ENCODE assay signal across 17 cellular contexts in the genomic region with DNA sequence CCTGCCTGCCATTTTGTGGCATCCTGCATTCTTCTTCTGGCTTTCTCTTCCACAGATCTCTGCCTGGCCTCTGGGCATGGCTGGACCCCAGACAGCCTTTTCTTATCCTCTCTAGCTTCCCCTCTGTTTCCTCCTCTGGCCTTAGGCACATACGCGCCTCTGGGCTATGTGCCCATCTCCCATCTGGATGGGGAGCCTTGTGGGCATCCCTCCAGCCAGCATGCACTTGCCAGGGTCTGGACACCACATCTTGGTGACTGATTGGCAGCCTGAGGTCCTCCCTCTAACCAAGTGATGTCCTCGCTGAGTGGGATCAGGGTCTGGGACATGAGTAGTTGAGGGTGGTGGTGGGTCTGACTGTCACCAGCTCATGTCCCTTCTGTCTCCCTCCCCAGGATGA. TPM values are rescaled to one million over a fixed set of nuclear protein-coding genes. Genes with fewer than 3 reads are reported as not detected.
DNase-seq lines count a peak whose midpoint lies in the region; ATAC-seq, FAIRE-seq and TF ChIP-seq lines count a peak whose summit lies in the region.
"Had no signal": no experiment of that assay in that cellular context is flagged by ENCODE, and none has a peak within 500 bp of the region (broad histone marks: within the 10 kb centered on the region; RNA-seq: fewer than 3 reads in every experiment).

No MANE protein-coding gene starts in this region.

- H3K9me3 ChIP-seq in BE2C (no peaks in the 10 kb centered on the region), H9 (ENCODE audit: control insufficient read depth, low read depth, low read length) (no peaks in the 10 kb centered on the region), endodermal cell (ENCODE audit: control insufficient read depth, low read length) (no peaks in the 10 kb centered on the region), neutrophil (no peaks in the 10 kb centered on the region)

- no peaks in the 10 kb centered on the region for H3K23me2 ChIP-seq in H9 (ENCODE audit: insufficient read length, low read depth, low read length, poor library complexity, severe bottlenecking)

- H2AFZ ChIP-seq in H9 (ENCODE audit: low read length) = no peak overlapping the region
- H2AFZ ChIP-seq: PC-9 had no signal

- in situ Hi-C loops in KBM-7 (cut with MboI; ENCODE audit: low pct_unique_long_range_greater_than_20kb, low sequenced_read_pairs) = no loop called here

- H3K56ac ChIP-seq in H9 (ENCODE audit: insufficient read length, low read depth, low read length) = no peak overlapping the region

- H3K4me3 ChIP-seq in BE2C (ENCODE audit: low read depth, low read length) (no peak overlapping the region), endodermal cell (ENCODE audit: low read length) (no peak overlapping the region), neutrophil (ENCODE audit: low read depth in 1 of 2, low read length in 1 of 2) (no peak overlapping the region)
- H3K4me3 ChIP-seq: PC-9 had no signal

- no peak overlapping the region for H4K8ac ChIP-seq in H9 (replicated peaks; ENCODE audit: insufficient read length, low read depth, low read length)

- no peak overlapping the region for H3K14ac ChIP-seq in H9 (ENCODE audit: insufficient read depth, low read length)

- H4K5ac ChIP-seq in H9 (ENCODE audit: insufficient read length, low read depth, low read length) = no peak overlapping the region

- H3K27me3 Mint-ChIP-seq in H9 (ENCODE audit: low read depth) (no peaks in the 10 kb centered on the region), endodermal cell (ENCODE audit: insufficient read depth) (no peaks in the 10 kb centered on the region)

- H3K36me3 ChIP-seq in BE2C = peaks cover 3% of the 10 kb centered on the region; the same call in 1 of the 2 replicates
- peaks cover 48% of the 10 kb centered on the region for H3K36me3 ChIP-seq in endodermal cell (ENCODE audit: control insufficient read depth, insufficient read depth, low read length)
- H3K36me3 ChIP-seq in neutrophil = peaks cover 82% of the 10 kb centered on the region

- H3K4me1 ChIP-seq in BE2C (peaks cover 15% of the 10 kb centered on the region), H9 (ENCODE audit: insufficient read depth, low read length) (peaks cover 7% of the 10 kb centered on the region), endodermal cell (ENCODE audit: control insufficient read depth, insufficient read depth, low read length) (no peaks in the 10 kb centered on the region), neutrophil (ENCODE audit: control insufficient read depth in 1 of 2, insufficient read depth in 1 of 2, low read depth in 1 of 2, low read length in 1 of 2) (peaks cover 95 to 97% of the 10 kb centered on the region in 2 experiments)

- no peak for ATAC-seq in HG02852 (IDR thresholded peaks at IDR 0.05; ENCODE audit: unreplicated experiment)

- TF ChIP-seq CTCF in BE2C (IDR thresholded peaks at IDR 0.05; ENCODE audit: low read depth, low read length) = no peak
- no peak for TF ChIP-seq CTCF in H9 (conservative IDR thresholded peaks at IDR 0.05)
- TF ChIP-seq CTCF in endodermal cell (conservative IDR thresholded peaks at IDR 0.05) = no peak
- TF ChIP-seq CTCF in neutrophil (IDR thresholded peaks at IDR 0.05) = no peak

- H3K4ac ChIP-seq in H9 (ENCODE audit: low read depth, low read length) = no peak overlapping the region

- no peak overlapping the region for H3T11ph ChIP-seq in H9 (ENCODE audit: low read length)

- no peak overlapping the region for H3K4me2 ChIP-seq in H9 (ENCODE audit: insufficient read depth, insufficient read length, low read length)
- H3K4me2 ChIP-seq: PC-9 had no signal

- H3K4me1 Mint-ChIP-seq in H9 (peaks cover 44 to 46% of the 10 kb centered on the region in 2 experiments), endodermal cell (peaks cover 18% of the 10 kb centered on the region)

- H3K27me3 ChIP-seq in BE2C (no peaks in the 10 kb centered on the region), H9 (ENCODE audit: insufficient read depth, low read length) (no peaks in the 10 kb centered on the region), endodermal cell (ENCODE audit: control insufficient read depth, insufficient read depth, low read length, poor library complexity, severe bottlenecking) (no peaks in the 10 kb centered on the region), neutrophil (no peaks in the 10 kb centered on the region)

- no CpG with 5 or more reads among the region's 3 CpGs for WGBS in H9 (ENCODE audit: extremely low coverage, insufficient read length, low lambda C conversion rate)
- WGBS in endodermal cell (ENCODE audit: insufficient coverage in 1 of 2, insufficient read length in 1 of 2), 2 experiments = 83 to 96% methylated on average over 2 to 3 of the region's 3 CpGs

- H3K4me3 Mint-ChIP-seq in H9 = no peak overlapping the region
- no peak overlapping the region for H3K4me3 Mint-ChIP-seq in endodermal cell

- no peaks in the 10 kb centered on the region; the same call in 1 of the 2 replicates for H3K79me2 ChIP-seq in H9 (ENCODE audit: insufficient read depth, low read length)

- intact Hi-C loops in posterior vena cava (cut with DNase I) = loop anchor here in 1 of 2 donors (5.0 kb wide), 1 partner anchor 168 kb away; no protein-coding TSS in a partner anchor

- H3K36me3 Mint-ChIP-seq in H9 (ENCODE audit: insufficient read depth in 1 of 3, low read depth in 3 of 3) (peaks cover 29 to 71% (median 52%) of the 10 kb centered on the region in 3 experiments), endodermal cell (ENCODE audit: low read depth) (peaks cover 43% of the 10 kb centered on the region)

- H3K79me1 ChIP-seq in H9 (ENCODE audit: insufficient read depth, low read depth, low read length, poor library complexity, severe bottlenecking) = no peaks in the 10 kb centered on the region

- H3K9ac ChIP-seq in H9 (ENCODE audit: extremely low read depth, insufficient read length, low read length) (no peak overlapping the region), endodermal cell (ENCODE audit: extremely low read depth, low read length, poor library complexity, severe bottlenecking) (no peak overlapping the region)

- H4K91ac ChIP-seq in H9 (ENCODE audit: insufficient read length, low read depth, low read length) = no peak overlapping the region

- no peak for FAIRE-seq in RCC 7860 (lab: Jason Lieb, UNC)

- no peak overlapping the region for H2BK120ac ChIP-seq in H9 (ENCODE audit: low read depth, low read length, poor library complexity, severe bottlenecking)

- peaks cover 2% of the 10 kb centered on the region for H4K20me1 ChIP-seq in H9 (ENCODE audit: control insufficient read depth, insufficient read depth, insufficient read length)

- no peak overlapping the region for H2AK5ac ChIP-seq in H9 (ENCODE audit: insufficient read length, low read length)

- H2BK12ac ChIP-seq in H9 (ENCODE audit: insufficient read length, low read depth, low read length) = no peak overlapping the region

- no peak overlapping the region for H3K27ac ChIP-seq in H9 (ENCODE audit: insufficient read length, low read depth, low read length)
- H3K27ac ChIP-seq in endodermal cell (ENCODE audit: low read depth, low read length) = no peak overlapping the region
- peak overlapping the region; percentile 80 for H3K27ac ChIP-seq in neutrophil
- H3K27ac ChIP-seq: PC-9 had no signal

- no peak overlapping the region for H3K18ac ChIP-seq in H9 (ENCODE audit: insufficient read length, low read depth, low read length)

- H3K23ac ChIP-seq in H9 (ENCODE audit: insufficient read length, low read depth, low read length) = no peak overlapping the region

- DNase-seq in BE2C = peak; percentile 36
- peak; percentile 16 for DNase-seq in H9
- DNase-seq in endodermal cell = no peak
- DNase-seq in posterior vena cava (ENCODE audit: low spot score) = no peak
- DNase-seq in KBM-7 = no peak
- DNase-seq in RCC 7860 (ENCODE audit: low spot score) = no peak
- DNase-seq: amniotic stem cell; COR-L47; hippocampal formation; mammary epithelial cell; NCI-H2171; PC-9; stimulated activated CD4-positive, alpha-beta T cell treated with anti-CD3 and anti-CD28 coated beads, Interleukin-1b, Interleukin-23, amount 100 ng/mL, for 48 hours; stimulated activated naive CD4-positive, alpha-beta T cell; T1000 had no signal

- H3K27ac Mint-ChIP-seq in H9 (peak overlapping the region; percentile 39 to 88 (median 85); a peak in 5 of 7 replicates), endodermal cell (peak overlapping the region; percentile 52)

- H2BK15ac ChIP-seq in H9 (ENCODE audit: low read depth, low read length) = no peak overlapping the region

- no peaks in the 10 kb centered on the region for H3K9me3 Mint-ChIP-seq in H9
- no peaks in the 10 kb centered on the region for H3K9me3 Mint-ChIP-seq in endodermal cell

- H2BK5ac ChIP-seq in H9 (ENCODE audit: insufficient read length, low read length) = no peak overlapping the region

- no peak overlapping the region for H2BK20ac ChIP-seq in H9 (ENCODE audit: low read depth, low read length, poor library complexity, severe bottlenecking)

RNA-seq across cellular contexts. Expression of a gene that starts 12.8 kb away (rescaled TPM):
- polyA plus RNA-seq in BE2C (2012; ENCODE audit: insufficient read depth, insufficient read length, low read depth) = 7.2 TPM
- total RNA-seq in H9 (2021) = 16.6 and 18.1 TPM in 2 replicates
- 10 to 100 TPM; 10.2 to 12.9 TPM for total RNA-seq in endodermal cell
- polyA plus RNA-seq in endodermal cell (2013, experiment 1 of 2) = 10.9 TPM
- polyA plus RNA-seq in endodermal cell (2013, experiment 2 of 2) = 10.4 TPM
- 10 to 100 TPM; 40.9 to 50.1 TPM for total RNA-seq in posterior vena cava

RNA-seq across cellular contexts. Expression of a gene that starts 29.1 kb away (rescaled TPM):
- 4.6 TPM for polyA plus RNA-seq in BE2C (2012; ENCODE audit: insufficient read depth, insufficient read length, low read depth)
- 64.0 and 74.4 TPM in 2 replicates for total RNA-seq in H9 (2021)
- total RNA-seq in endodermal cell = 10 to 100 TPM; 60.7 to 64.6 TPM
- polyA plus RNA-seq in endodermal cell (2013, experiment 1 of 2) = 46.2 TPM
- polyA plus RNA-seq in endodermal cell (2013, experiment 2 of 2) = 44.8 TPM
- 1 to 10 TPM in 1 of 2 donors, under 1 TPM in 1; 0.95 to 1.9 TPM for total RNA-seq in posterior vena cava

RNA-seq across cellular contexts. Expression of a gene that starts 57.2 kb away (rescaled TPM):
- 11.4 TPM for polyA plus RNA-seq in BE2C (2012; ENCODE audit: insufficient read depth, insufficient read length, low read depth)
- total RNA-seq in H9 (2021) = 3.7 TPM in 2 replicates
- 10 to 100 TPM; 22.5 to 30.0 TPM for total RNA-seq in endodermal cell
- polyA plus RNA-seq in endodermal cell (2013, experiment 1 of 2) = 6.2 TPM
- polyA plus RNA-seq in endodermal cell (2013, experiment 2 of 2) = 8.7 TPM
- 10 to 100 TPM; 17.1 to 25.1 TPM for total RNA-seq in posterior vena cava

Comparison
In these comparisons a context has a peak if more than half of its experiments do, and no peak if none do; other contexts are left out.
1. DNase-seq: peak in BE2C (single experiment) and H9 (single experiment); none in endodermal cell (single experiment), posterior vena cava (single experiment), KBM-7 (single experiment) and RCC 7860 (single experiment).
2. RNA of a gene that starts 29.1 kb away (total RNA-seq): 64.0 to 74.4 TPM in H9 and 60.7 to 64.6 TPM in endodermal cell; 0.95 to 1.9 TPM in posterior vena cava; every median in the first group is over 10 times any median in the second.